Comparison of ENCODE assay signal across 12 cellular contexts in the genomic region with DNA sequence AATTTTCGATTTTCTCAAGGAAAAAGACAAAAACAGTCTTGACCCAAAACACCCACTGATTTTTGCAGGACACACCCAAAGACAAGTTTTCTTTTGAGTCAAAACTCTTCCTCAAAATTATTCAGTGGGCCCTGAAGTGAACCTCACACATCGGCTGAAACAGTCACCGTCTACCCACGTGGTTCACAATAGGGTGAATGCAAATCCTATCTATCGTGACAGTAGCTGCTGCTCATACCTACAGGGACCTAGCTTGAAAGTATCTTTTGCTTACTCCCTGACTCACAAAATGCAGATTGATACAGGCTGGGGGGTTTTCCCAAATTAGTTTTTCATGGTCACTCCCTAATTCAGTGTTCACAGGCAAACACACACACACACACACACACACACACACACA. TPM values are rescaled to one million over a fixed set of nuclear protein-coding genes. Genes with fewer than 3 reads are reported as not detected.
DNase-seq lines count a peak whose midpoint lies in the region; ATAC-seq and FAIRE-seq lines count a peak whose summit lies in the region.
"Had no signal": no experiment of that assay in that cellular context is flagged by ENCODE, and none has a peak within 500 bp of the region (broad histone marks: within the 10 kb centered on the region; RNA-seq: fewer than 3 reads in every experiment).

No MANE protein-coding gene starts in this region.

- no peaks in the 10 kb centered on the region for H3K9me3 Mint-ChIP-seq in stimulated activated memory B cell treated with anti-CD40 and anti-IgM and Interleukin-4, amounts not matched to agents 10 μg/mL and 1 μg/mL and 100 μg/mL, for 72 hours

- peak; percentile 54 to 65 for DNase-seq in activated T-cell treated with anti-CD3 and anti-CD28 coated beads, Interleukin-2, amount 50 U/mL, for 48 hours
- DNase-seq in activated T-cell treated with anti-CD3 and anti-CD28 coated beads for 4 hours (no peak), H7 (no peak), superior temporal gyrus (ENCODE audit: extremely low spot score) (no peak), RCC 7860 (ENCODE audit: low spot score) (no peak)
- DNase-seq: mesendoderm, NCI-H526 treated with DMSO at 0.1 percent for 48 hours, testis had no signal

- H3K27me3 ChIP-seq in H7 (ENCODE audit: control insufficient read depth, insufficient read depth, low read length) = no peaks in the 10 kb centered on the region
- H3K27me3 ChIP-seq: ascending aorta, testis had no signal

- H3K4me1 Mint-ChIP-seq in stimulated activated memory B cell treated with anti-CD40 and anti-IgM and Interleukin-4, amounts not matched to agents 10 μg/mL and 1 μg/mL and 100 μg/mL, for 72 hours = peaks cover 19% of the 10 kb centered on the region

- no peak overlapping the region for H3K4me3 ChIP-seq in H7 (ENCODE audit: insufficient read depth, low read depth, low read length)
- H3K4me3 ChIP-seq: ascending aorta, testis had no signal

- peaks cover 11% of the 10 kb centered on the region for H3K36me3 Mint-ChIP-seq in stimulated activated memory B cell treated with anti-CD40 and anti-IgM and Interleukin-4, amounts not matched to agents 10 μg/mL and 1 μg/mL and 100 μg/mL, for 72 hours

- no peak overlapping the region for H3K27ac Mint-ChIP-seq in stimulated activated memory B cell treated with anti-CD40 and anti-IgM and Interleukin-4, amounts not matched to agents 10 μg/mL and 1 μg/mL and 100 μg/mL, for 72 hours

- H3K4me3 Mint-ChIP-seq in stimulated activated memory B cell treated with anti-CD40 and anti-IgM and Interleukin-4, amounts not matched to agents 10 μg/mL and 1 μg/mL and 100 μg/mL, for 72 hours = no peak overlapping the region

- H3K36me3 ChIP-seq in H7 (replicated peaks; ENCODE audit: control insufficient read depth, insufficient read depth, low read length) = no peaks in the 10 kb centered on the region
- H3K36me3 ChIP-seq: ascending aorta had no signal

- no peak for FAIRE-seq in RCC 7860 (lab: Jason Lieb, UNC)

- peak; percentile 46 for ATAC-seq in GM21723 (IDR thresholded peaks at IDR 0.05; ENCODE audit: unreplicated experiment)
- ATAC-seq in HG03457 (IDR thresholded peaks at IDR 0.05; ENCODE audit: unreplicated experiment) = peak; percentile 59
- ATAC-seq in stimulated activated memory B cell treated with anti-CD40 and anti-IgM and Interleukin-4, amounts not matched to agents 10 μg/mL and 1 μg/mL and 100 μg/mL, for 72 hours = peak; percentile 88

- H3K27me3 Mint-ChIP-seq in stimulated activated memory B cell treated with anti-CD40 and anti-IgM and Interleukin-4, amounts not matched to agents 10 μg/mL and 1 μg/mL and 100 μg/mL, for 72 hours = no peaks in the 10 kb centered on the region

RNA-seq across cellular contexts. Expression of gene CD226, which starts 10.7 kb away (rescaled TPM):
- not detected in 2 replicates for total RNA-seq in H7 (2014; rRNA removed; shearing (Covaris generic))

Comparison
In these comparisons a context has a peak if more than half of its experiments do, and no peak if none do; other contexts are left out.
1. DNase-seq: peak in activated T-cell treated with anti-CD3 and anti-CD28 coated beads, Interleukin-2, amount 50 U/mL, for 48 hours (2 of 2); none in activated T-cell treated with anti-CD3 and anti-CD28 coated beads for 4 hours (single experiment), H7 (single experiment), superior temporal gyrus (single experiment) and RCC 7860 (single experiment).
2. Peak in every context shown above with its lines, with median percentiles within 50 percentile points of each other: ATAC-seq.